26 cellular contexts compared by ENCODE assay signal in the genomic region with DNA sequence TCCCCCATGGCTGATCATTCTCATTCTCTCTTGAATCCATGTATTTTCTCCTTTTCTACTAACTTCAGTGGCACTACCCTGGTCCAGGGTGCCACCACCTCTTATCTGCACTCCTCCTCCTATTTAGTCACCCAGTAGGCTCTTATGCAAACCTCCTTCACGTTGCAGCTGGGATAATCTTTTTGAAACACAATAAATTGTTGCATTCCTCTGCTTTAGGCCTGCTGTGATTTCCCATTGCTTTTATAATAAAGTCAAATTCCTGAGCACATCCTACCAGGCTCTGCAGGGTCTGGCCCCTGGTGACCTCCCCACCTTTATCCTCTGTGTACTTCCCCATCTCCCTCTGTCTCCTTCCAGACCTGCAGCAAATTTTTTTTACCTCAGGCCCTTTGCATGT.
"Had no signal": no experiment of that assay in that cellular context is flagged by ENCODE, and none has a peak within 500 bp of the region (broad histone marks: within the 10 kb centered on the region; RNA-seq: fewer than 3 reads in every experiment).

No MANE protein-coding gene starts in this region.

- DNase-seq: activated CD4-positive, alpha-beta memory T cell treated with anti-CD3 and anti-CD28 coated beads for 36 hours; activated CD4-positive, alpha-beta T cell treated with anti-CD3 and anti-CD28 coated beads for 48 hours; activated CD4-positive, CD25-positive, alpha-beta regulatory T cell treated with anti-CD3 and anti-CD28 coated beads, Interleukin-2, amount 50 U/mL, for 72 hours; activated CD8-positive, alpha-beta memory T cell treated with anti-CD3 and anti-CD28 coated beads for 24 hours; activated effector memory CD4-positive, alpha-beta T cell treated with anti-CD3 and anti-CD28 coated beads, Interleukin-2, amount 50 U/mL, for 16 hours; activated naive CD4-positive, alpha-beta T cell treated with Interleukin-2 at 50 U/mL for 16 hours; activated T-cell treated with anti-CD3 and anti-CD28 coated beads, Interleukin-2, amount 50 U/mL, for 4 hours; amygdala; brain microvascular endothelial cell; Kasumi-1; KBM-7; NCI-H1105 treated with DMSO at 0.1 percent for 48 hours; NCI-H146; NCI-H187 treated with DMSO at 0.1 percent for 48 hours; NCI-H2081 treated with DMSO at 0.1 percent for 48 hours; NCI-H2171; NCI-H2227 treated with DMSO at 0.1 percent for 48 hours; NCI-H510A; NCI-H526 treated with DMSO at 0.1 percent for 48 hours; NCI-H82; OCI-M1; Right ventricle myocardium superior; SJCRH30; SK-N-SH had no signal

- H3K9me3 ChIP-seq: SJCRH30, SK-N-SH had no signal

- H3K36me3 ChIP-seq: brain microvascular endothelial cell, cardiac muscle cell, SJCRH30 had no signal

- H3K9ac ChIP-seq: SK-N-SH had no signal

- H3K27ac ChIP-seq: brain microvascular endothelial cell, cardiac muscle cell, RWPE1, SJCRH30 had no signal

- H3K4me3 ChIP-seq: cardiac muscle cell, SJCRH30 had no signal

- H3K27me3 ChIP-seq: brain microvascular endothelial cell, cardiac muscle cell, SJCRH30 had no signal
